ENCODE assay signal across 8 cellular contexts in the genomic region with DNA sequence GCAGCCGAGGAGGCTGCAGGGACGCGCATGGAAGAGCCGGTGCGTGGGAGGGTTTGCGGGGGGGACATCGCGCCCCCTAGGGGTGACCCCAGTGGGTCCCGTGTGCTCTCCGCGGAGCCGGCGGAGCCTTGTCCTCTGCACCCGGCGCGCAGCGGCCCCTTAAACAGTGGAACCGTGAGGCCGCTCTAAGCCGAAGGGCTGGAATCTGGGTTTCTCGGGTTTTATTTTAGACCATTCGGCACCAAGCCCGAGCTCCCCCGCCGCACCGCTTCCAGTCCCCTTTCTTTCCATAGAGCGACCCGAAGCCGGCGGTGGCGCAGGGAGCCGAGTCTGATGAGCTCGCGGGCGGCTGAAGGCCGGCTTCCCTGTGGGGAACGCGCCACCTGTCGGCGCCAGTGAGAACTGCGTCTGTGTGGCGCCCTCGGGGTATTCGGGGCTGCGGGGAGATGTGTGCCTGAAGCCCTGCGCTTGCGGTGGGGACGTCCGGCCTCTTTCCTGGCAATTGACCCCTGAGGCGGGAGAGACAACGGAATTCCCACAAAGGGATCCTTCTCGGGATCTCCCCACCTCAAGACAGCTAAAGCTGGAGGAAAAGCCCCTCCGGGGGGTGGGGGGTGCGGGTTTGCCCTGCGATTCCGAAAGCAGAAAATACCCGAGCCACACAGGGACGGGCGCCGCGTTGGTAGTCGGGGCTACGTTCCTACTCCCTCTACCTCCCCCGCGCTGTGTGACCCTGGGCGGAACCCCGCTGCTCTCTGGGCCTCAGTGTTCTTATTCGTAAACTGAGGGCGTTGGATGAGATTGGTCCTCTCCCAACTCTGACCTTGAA. TPM values are rescaled to one million over a fixed set of nuclear protein-coding genes. Genes with fewer than 3 reads are reported as not detected.
DNase-seq lines count a peak whose midpoint lies in the region; ATAC-seq lines count a peak whose summit lies in the region.

No MANE protein-coding gene starts in this region.

- no peak overlapping the region for H3K4ac ChIP-seq in mesendoderm (ENCODE audit: low read depth, low read length)

- H3K4me1 Mint-ChIP-seq in activated CD4-positive, alpha-beta memory T cell treated with anti-CD3 and anti-CD28 coated beads, Interleukin-2, amount 10 ng/mL, durations not matched to agents 7 days and 5 days, result peaks cover 10% of the 10 kb centered on the region

- ATAC-seq in GM18867 (IDR thresholded peaks at IDR 0.05; ENCODE audit: unreplicated experiment) (peak; percentile 95), HG03108 (IDR thresholded peaks at IDR 0.05; ENCODE audit: unreplicated experiment) (peak; percentile 91)

- POLR2A ChIA-PET in activated CD4-positive, alpha-beta memory T cell treated with anti-CD3 and anti-CD28 coated beads, Interleukin-2, amount 10 ng/mL, durations not matched to agents 7 days and 5 days (lab: Charles Lee), result interaction anchor here (0.6 kb wide), 1 partner anchor 634 kb away, joined by 3 read pairs; no protein-coding TSS in a partner anchor

- no peak overlapping the region for H4K5ac ChIP-seq in mesendoderm (ENCODE audit: low read length)

- H2BK5ac ChIP-seq in mesendoderm (ENCODE audit: low read length), result no peak overlapping the region

- peak overlapping the region; percentile 35 for H3K4me3 Mint-ChIP-seq in activated CD4-positive, alpha-beta memory T cell treated with anti-CD3 and anti-CD28 coated beads, Interleukin-2, amount 10 ng/mL, durations not matched to agents 7 days and 5 days

- H3K27ac ChIP-seq in mesendoderm (ENCODE audit: low read depth, low read length), result no peak overlapping the region

- no peak overlapping the region for H4K8ac ChIP-seq in mesendoderm (ENCODE audit: low read depth, low read length)

- H3K79me1 ChIP-seq in mesendoderm (ENCODE audit: low read length), result no peaks in the 10 kb centered on the region

- CTCF ChIA-PET in activated CD4-positive, alpha-beta memory T cell treated with anti-CD3 and anti-CD28 coated beads, Interleukin-2, amount 10 ng/mL, durations not matched to agents 7 days and 5 days (lab: Charles Lee), result interaction anchor here (0.7 to 2.4 kb wide), 26 partner anchors 8 to 823 kb away, joined by 3 to 38 read pairs (median 4); a partner anchor contains a TSS

- H3K4me2 ChIP-seq in mesendoderm (ENCODE audit: low read length), result peak overlapping the region; percentile 57

- peak; percentile 96 for DNase-seq in AG08396 (ENCODE audit: low spot score)
- DNase-seq in NCI-H460 (ENCODE audit: extremely low read depth, low read depth), result peak; percentile 68
- DNase-seq in activated CD4-positive, alpha-beta memory T cell treated with anti-CD3 and anti-CD28 coated beads, Interleukin-2, amount 10 ng/mL, durations not matched to agents 7 days and 5 days, result peak; percentile 81
- peak; percentile 69 for DNase-seq in effector CD4-positive, alpha-beta T cell
- peak; percentile 90 for DNase-seq in mesendoderm
- DNase-seq in stimulated activated CD8-positive, alpha-beta memory T cell treated with anti-CD3 and anti-CD28 coated beads, Interleukin-15, amount 100 ng/mL, for 1 hour (ENCODE audit: low read depth), result peak; percentile 55

- peaks cover 2% of the 10 kb centered on the region for H3K4me1 ChIP-seq in mesendoderm (ENCODE audit: control insufficient read depth, low read depth, low read length)

- H2BK15ac ChIP-seq in mesendoderm (replicated peaks; ENCODE audit: low read depth), result no peak overlapping the region

- H3K18ac ChIP-seq in mesendoderm (ENCODE audit: low read length), result no peak overlapping the region

- no peak overlapping the region for H3K56ac ChIP-seq in mesendoderm (ENCODE audit: low read length)

- peak overlapping the region; percentile 17 for H3K9ac ChIP-seq in mesendoderm (ENCODE audit: low read length)

- no peak overlapping the region for H3K4me3 ChIP-seq in mesendoderm (ENCODE audit: low read length)

- H3K23ac ChIP-seq in mesendoderm (ENCODE audit: low read length), result no peak overlapping the region

- no peak overlapping the region for H2AK5ac ChIP-seq in mesendoderm (ENCODE audit: low read length)

- no CpG with 5 or more reads among the region's 69 CpGs for WGBS in mesendoderm (ENCODE audit: extremely low coverage, insufficient coverage, low lambda C conversion rate)

- no peaks in the 10 kb centered on the region for H3K79me2 ChIP-seq in mesendoderm (ENCODE audit: control insufficient read depth, insufficient read depth, low read length)

- H3K9me3 Mint-ChIP-seq in activated CD4-positive, alpha-beta memory T cell treated with anti-CD3 and anti-CD28 coated beads, Interleukin-2, amount 10 ng/mL, durations not matched to agents 7 days and 5 days, result no peaks in the 10 kb centered on the region

- no peak overlapping the region for H3K27ac Mint-ChIP-seq in activated CD4-positive, alpha-beta memory T cell treated with anti-CD3 and anti-CD28 coated beads, Interleukin-2, amount 10 ng/mL, durations not matched to agents 7 days and 5 days

- no peak overlapping the region for H2BK120ac ChIP-seq in mesendoderm (ENCODE audit: low read depth, low read length)

- peaks cover 86% of the 10 kb centered on the region for H3K27me3 Mint-ChIP-seq in activated CD4-positive, alpha-beta memory T cell treated with anti-CD3 and anti-CD28 coated beads, Interleukin-2, amount 10 ng/mL, durations not matched to agents 7 days and 5 days

- H3K36me3 Mint-ChIP-seq in activated CD4-positive, alpha-beta memory T cell treated with anti-CD3 and anti-CD28 coated beads, Interleukin-2, amount 10 ng/mL, durations not matched to agents 7 days and 5 days (ENCODE audit: low read depth), result peaks cover 2% of the 10 kb centered on the region

- H3K36me3 ChIP-seq in mesendoderm (ENCODE audit: control insufficient read depth, insufficient read depth, low read length), result no peaks in the 10 kb centered on the region

- peaks cover 86% of the 10 kb centered on the region for H3K27me3 ChIP-seq in mesendoderm (ENCODE audit: insufficient read depth, low read length, poor library complexity)

RNA-seq across cellular contexts. Expression of a gene that starts 8.2 kb away (rescaled TPM):
- not detected in 2 replicates for total RNA-seq in NCI-H460 (2014; rRNA removed; shearing (Covaris generic))
- polyA plus RNA-seq in NCI-H460 (2014; cell fraction: nucleus; rRNA removed), result not detected in 2 replicates
- not detected for total RNA-seq in activated CD4-positive, alpha-beta memory T cell treated with anti-CD3 and anti-CD28 coated beads, Interleukin-2, amount 10 ng/mL, durations not matched to agents 7 days and 5 days
- 0.01 TPM for polyA plus RNA-seq in mesendoderm (2013, experiment 1 of 2)
- polyA plus RNA-seq in mesendoderm (2013, experiment 2 of 2), result not detected
